Comparison of ENCODE assay signal across 1 cellular context in genomic region chr1:30135729-30136128, GRCh38.
TF ChIP-seq lines count a peak whose summit lies in the region.

No MANE protein-coding gene starts in this region.

TF ChIP-seq in K562, 482 proteins besides CTCF, POLR2A, EP300 and RAD21 (continued from another document and continues in another):
- no peak for TF ChIP-seq YY1 (IDR thresholded peaks at IDR 0.05; ENCODE audit: borderline replicate concordance in 1 of 3, control insufficient read depth in 1 of 3, extremely low read depth in 1 of 3, insufficient read depth in 3 of 3, insufficient read length in 1 of 3, insufficient replicate concordance in 2 of 3, low read depth in 1 of 3, low read length in 2 of 3)
- no peak for TF ChIP-seq PTTG1 (tag; IDR thresholded peaks at IDR 0.05; ENCODE audit: low read depth)
- no peak for TF ChIP-seq ZNF140 (CRISPR knock-in tag; IDR thresholded peaks at IDR 0.05)
- no peak for TF ChIP-seq ZNF175 (CRISPR knock-in tag; IDR thresholded peaks at IDR 0.05; ENCODE audit: low read depth)
- no peak for TF ChIP-seq TCFL5 (CRISPR knock-in tag; conservative IDR thresholded peaks at IDR 0.05)
- TF ChIP-seq SIRT6 (IDR thresholded peaks at IDR 0.05; ENCODE audit: low read depth, low read length), result no peak
- no peak for TF ChIP-seq PKNOX1 (IDR thresholded peaks at IDR 0.05)
- no peak for TF ChIP-seq ELK3 (CRISPR knock-in tag; IDR thresholded peaks at IDR 0.05)
- TF ChIP-seq PRDM10 (IDR thresholded peaks at IDR 0.05; ENCODE audit: partially characterized antibody), result no peak
- TF ChIP-seq ZNF239 (CRISPR knock-in tag; IDR thresholded peaks at IDR 0.05), result no peak
- no peak for TF ChIP-seq SFPQ (IDR thresholded peaks at IDR 0.05; ENCODE audit: low read depth, low read length)
- no peak for TF ChIP-seq TARDBP (IDR thresholded peaks at IDR 0.05)
- TF ChIP-seq HOXB6 (CRISPR knock-in tag; IDR thresholded peaks at IDR 0.05; ENCODE audit: borderline replicate concordance), result no peak
- peak; percentile 84 for TF ChIP-seq HCFC1 (IDR thresholded peaks at IDR 0.05; ENCODE audit: low read depth, low read length)
- TF ChIP-seq ZNF407 (IDR thresholded peaks at IDR 0.05; ENCODE audit: low read depth), result no peak
- no peak for TF ChIP-seq ZNF316 (IDR thresholded peaks at IDR 0.05)
- no peak for TF ChIP-seq CAMTA2 (CRISPR knock-in tag; conservative IDR thresholded peaks at IDR 0.05)
- no peak for TF ChIP-seq TSC22D4 (tag; IDR thresholded peaks at IDR 0.05)
- peak; percentile 67 for TF ChIP-seq ZNF143 (CRISPR knock-in tag; IDR thresholded peaks at IDR 0.05)
- TF ChIP-seq ZNF384 (IDR thresholded peaks at IDR 0.05; ENCODE audit: low read depth, low read length), result peak; percentile 78
- no peak for TF ChIP-seq ZZZ3 (IDR thresholded peaks at IDR 0.05)
- TF ChIP-seq, protein P1, sequence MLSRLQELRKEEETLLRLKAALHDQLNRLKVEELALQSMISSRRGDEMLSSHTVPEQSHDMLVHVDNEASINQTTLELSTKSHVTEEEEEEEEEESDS (CRISPR knock-in tag; IDR thresholded peaks at IDR 0.05), result no peak
- no peak for TF ChIP-seq VEZF1 (CRISPR knock-in tag; IDR thresholded peaks at IDR 0.05)
- TF ChIP-seq SIX5 (IDR thresholded peaks at IDR 0.05; ENCODE audit: borderline replicate concordance in 1 of 2, insufficient read depth in 1 of 2, low read depth in 1 of 2, low read length in 2 of 2), result peak; percentile 36 to 51; a peak in 3 of 4 replicates
- no peak for TF ChIP-seq MLX (CRISPR knock-in tag; conservative IDR thresholded peaks at IDR 0.05)
- TF ChIP-seq ZNF57 (CRISPR knock-in tag; IDR thresholded peaks at IDR 0.05), result no peak
- no peak for TF ChIP-seq ZNF766 (CRISPR knock-in tag; conservative IDR thresholded peaks at IDR 0.05)
- TF ChIP-seq CEBPZ (IDR thresholded peaks at IDR 0.05; ENCODE audit: borderline replicate concordance, low read depth, low read length), result no peak
- no peak for TF ChIP-seq SRSF3 (IDR thresholded peaks at IDR 0.05; ENCODE audit: insufficient read depth, low read length)
- no peak for TF ChIP-seq SP1 (CRISPR knock-in tag; IDR thresholded peaks at IDR 0.05)
- TF ChIP-seq PHTF2 (CRISPR knock-in tag; IDR thresholded peaks at IDR 0.05), result no peak
- TF ChIP-seq, protein P2, sequence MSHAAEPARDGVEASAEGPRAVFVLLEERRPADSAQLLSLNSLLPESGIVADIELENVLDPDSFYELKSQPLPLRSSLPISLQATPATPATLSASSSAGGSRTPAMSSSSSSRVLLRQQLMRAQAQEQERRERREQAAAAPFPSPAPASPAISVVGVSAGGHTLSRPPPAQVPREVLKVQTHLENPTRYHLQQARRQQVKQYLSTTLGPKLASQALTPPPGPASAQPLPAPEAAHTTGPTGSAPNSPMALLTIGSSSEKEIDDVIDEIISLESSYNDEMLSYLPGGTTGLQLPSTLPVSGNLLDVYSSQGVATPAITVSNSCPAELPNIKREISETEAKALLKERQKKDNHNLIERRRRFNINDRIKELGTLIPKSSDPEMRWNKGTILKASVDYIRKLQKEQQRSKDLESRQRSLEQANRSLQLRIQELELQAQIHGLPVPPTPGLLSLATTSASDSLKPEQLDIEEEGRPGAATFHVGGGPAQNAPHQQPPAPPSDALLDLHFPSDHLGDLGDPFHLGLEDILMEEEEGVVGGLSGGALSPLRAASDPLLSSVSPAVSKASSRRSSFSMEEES (CRISPR knock-in tag; IDR thresholded peaks at IDR 0.05), result peak; percentile 88
- TF ChIP-seq CEBPG (CRISPR knock-in tag; IDR thresholded peaks at IDR 0.05), result no peak
- no peak for TF ChIP-seq CEBPG (tag; conservative IDR thresholded peaks at IDR 0.05 in 1 of 2, IDR thresholded peaks at IDR 0.05 in 1 of 2)
